8 cellular contexts compared by ENCODE assay signal in genomic region chr4:84498203-84499026, GRCh38. TPM values are rescaled to one million over a fixed set of nuclear protein-coding genes. Genes with fewer than 3 reads are reported as not detected.
A peak's percentile ranks its signal among the peaks of the same experiment; 100 is the strongest.
DNase-seq lines count a peak whose midpoint lies in the region; ATAC-seq and TF ChIP-seq lines count a peak whose summit lies in the region.

No MANE protein-coding gene starts in this region.

- H2BK12ac ChIP-seq in H9 (ENCODE audit: insufficient read length, low read depth, low read length) = no peak overlapping the region

- DNase-seq in AG08395 (ENCODE audit: low spot score) = peak; percentile 48
- DNase-seq in H9 = peak; percentile 52
- DNase-seq in foreskin keratinocyte = no peak
- DNase-seq in osteoblast (ENCODE audit: insufficient read length, low spot score, missing footprints) = peak; percentile 82

- peak overlapping the region; percentile 72 to 83 for H3K4me3 Mint-ChIP-seq in H9

- H3K36me3 ChIP-seq in osteoblast (ENCODE audit: insufficient read depth, low read length) = no peaks in the 10 kb centered on the region

- peak overlapping the region; percentile 65 for H3K4me3 ChIP-seq in osteoblast (ENCODE audit: insufficient read depth, low read length)

- peaks cover 0 to 3% of the 10 kb centered on the region in 2 experiments; a peak in 1 of 5 replicates for H3K9me3 Mint-ChIP-seq in H9

- peaks cover 54 to 73% of the 10 kb centered on the region in 2 experiments for H3K4me1 Mint-ChIP-seq in H9

- no peaks in the 10 kb centered on the region for H3K79me2 ChIP-seq in H9 (ENCODE audit: insufficient read depth, low read length)
- no peaks in the 10 kb centered on the region for H3K79me2 ChIP-seq in osteoblast (ENCODE audit: insufficient read depth, low read length)

- H3K9ac ChIP-seq in H9 (ENCODE audit: extremely low read depth, insufficient read length, low read length) = no peak overlapping the region

- no peak overlapping the region for H2BK20ac ChIP-seq in H9 (ENCODE audit: low read depth, low read length, poor library complexity, severe bottlenecking)

- H3K4me2 ChIP-seq in H9 (ENCODE audit: insufficient read depth, insufficient read length, low read length) (peak overlapping the region; percentile 47), osteoblast (ENCODE audit: insufficient read depth, low read length) (peak overlapping the region; percentile 87)

- H2BK15ac ChIP-seq in H9 (ENCODE audit: low read depth, low read length) = no peak overlapping the region

- TF ChIP-seq CTCF in H9 (conservative IDR thresholded peaks at IDR 0.05) (no peak), VCaP (conservative IDR thresholded peaks at IDR 0.05) (no peak), foreskin keratinocyte (conservative IDR thresholded peaks at IDR 0.05) (no peak), osteoblast (IDR thresholded peaks at IDR 0.05; ENCODE audit: extremely low read depth, low read depth, low read length) (no peak)

- no peaks in the 10 kb centered on the region for H3K9me3 ChIP-seq in H9 (ENCODE audit: control insufficient read depth, low read depth, low read length)
- H3K9me3 ChIP-seq in osteoblast (ENCODE audit: low read depth, low read length) = no peaks in the 10 kb centered on the region

- no peak overlapping the region for H3T11ph ChIP-seq in H9 (ENCODE audit: low read length)

- peaks cover 98% of the 10 kb centered on the region for H3K27me3 Mint-ChIP-seq in H9 (ENCODE audit: low read depth)

- peaks cover 19% of the 10 kb centered on the region for H3K23me2 ChIP-seq in H9 (ENCODE audit: insufficient read length, low read depth, low read length, poor library complexity, severe bottlenecking)

- no peak overlapping the region for H2BK5ac ChIP-seq in H9 (ENCODE audit: insufficient read length, low read length)

- no peaks in the 10 kb centered on the region for H3K79me1 ChIP-seq in H9 (ENCODE audit: insufficient read depth, low read depth, low read length, poor library complexity, severe bottlenecking)

- peaks cover 85% of the 10 kb centered on the region for H3K27me3 ChIP-seq in H9 (ENCODE audit: insufficient read depth, low read length)
- peaks cover 100% of the 10 kb centered on the region for H3K27me3 ChIP-seq in foreskin keratinocyte
- H3K27me3 ChIP-seq in osteoblast (ENCODE audit: insufficient read depth, low read length) = peaks cover 100% of the 10 kb centered on the region

- no peak overlapping the region for H3K27ac Mint-ChIP-seq in H9

- H3K56ac ChIP-seq in H9 (ENCODE audit: insufficient read length, low read depth, low read length) = no peak overlapping the region

- H3K4ac ChIP-seq in H9 (ENCODE audit: low read depth, low read length) = no peak overlapping the region

- no peaks in the 10 kb centered on the region; a peak in 1 of 7 replicates for H3K36me3 Mint-ChIP-seq in H9 (ENCODE audit: insufficient read depth in 1 of 3, low read depth in 3 of 3)

- no peak overlapping the region for H4K5ac ChIP-seq in H9 (ENCODE audit: insufficient read length, low read depth, low read length)

- no peak overlapping the region for H3K27ac ChIP-seq in H9 (ENCODE audit: insufficient read length, low read depth, low read length)
- H3K27ac ChIP-seq in VCaP = peak overlapping the region; percentile 47; the same call in 1 of the 2 replicates
- H3K27ac ChIP-seq in foreskin keratinocyte = no peak overlapping the region
- H3K27ac ChIP-seq in osteoblast (ENCODE audit: low read depth, low read length) = no peak overlapping the region

- peaks cover 3% of the 10 kb centered on the region for H4K20me1 ChIP-seq in H9 (ENCODE audit: control insufficient read depth, insufficient read depth, insufficient read length)
- no peaks in the 10 kb centered on the region for H4K20me1 ChIP-seq in osteoblast (ENCODE audit: insufficient read depth, low read length)

- no peak overlapping the region for H2BK120ac ChIP-seq in H9 (ENCODE audit: low read depth, low read length, poor library complexity, severe bottlenecking)

- H4K8ac ChIP-seq in H9 (replicated peaks; ENCODE audit: insufficient read length, low read depth, low read length) = no peak overlapping the region

- H3K23ac ChIP-seq in H9 (ENCODE audit: insufficient read length, low read depth, low read length) = no peak overlapping the region

- H3K18ac ChIP-seq in H9 (ENCODE audit: insufficient read length, low read depth, low read length) = no peak overlapping the region

- ATAC-seq in foreskin keratinocyte = peak; percentile 30
- ATAC-seq in HG03135 (IDR thresholded peaks at IDR 0.05; ENCODE audit: unreplicated experiment) = no peak
- ATAC-seq in HG03521 (IDR thresholded peaks at IDR 0.05; ENCODE audit: unreplicated experiment) = no peak
- no peak for ATAC-seq in HG02623 (IDR thresholded peaks at IDR 0.05; ENCODE audit: unreplicated experiment)

- H2AK5ac ChIP-seq in H9 (ENCODE audit: insufficient read length, low read length) = no peak overlapping the region

- H3K4me1 ChIP-seq in H9 (ENCODE audit: insufficient read depth, low read length) (no peaks in the 10 kb centered on the region; the same call in 1 of the 2 replicates), foreskin keratinocyte (no peaks in the 10 kb centered on the region), osteoblast (ENCODE audit: insufficient read depth, low read length) (peaks cover 6% of the 10 kb centered on the region)

- H2AFZ ChIP-seq in H9 (ENCODE audit: low read length) (no peak overlapping the region), osteoblast (ENCODE audit: low read length) (peak overlapping the region; percentile 78)

- no peak overlapping the region for H3K14ac ChIP-seq in H9 (ENCODE audit: insufficient read depth, low read length)

- WGBS in H9 (ENCODE audit: extremely low coverage, insufficient read length, low lambda C conversion rate) = no CpG with 5 or more reads among the region's 64 CpGs

- no peak overlapping the region for H4K91ac ChIP-seq in H9 (ENCODE audit: insufficient read length, low read depth, low read length)

RNA-seq across cellular contexts. Expression of gene NKX6-1, which starts 0.7 kb away (rescaled TPM):
- total RNA-seq in H9 (2021) (0.09 TPM in 1 of 2 replicates, not detected in the other), foreskin keratinocyte (not detected in 2 replicates), osteoblast (under 0.01 TPM in 1 of 2 replicates, not detected in the other)
- not detected in 2 replicates for polyA plus RNA-seq in foreskin keratinocyte

Comparison
In these comparisons a context has a peak if more than half of its experiments do, and no peak if none do; other contexts are left out.
1. DNase-seq: peak in AG08395 (single experiment), H9 (single experiment) and osteoblast (single experiment); none in foreskin keratinocyte (0 of 2).